28 cellular contexts compared by ENCODE assay signal in the genomic region with DNA sequence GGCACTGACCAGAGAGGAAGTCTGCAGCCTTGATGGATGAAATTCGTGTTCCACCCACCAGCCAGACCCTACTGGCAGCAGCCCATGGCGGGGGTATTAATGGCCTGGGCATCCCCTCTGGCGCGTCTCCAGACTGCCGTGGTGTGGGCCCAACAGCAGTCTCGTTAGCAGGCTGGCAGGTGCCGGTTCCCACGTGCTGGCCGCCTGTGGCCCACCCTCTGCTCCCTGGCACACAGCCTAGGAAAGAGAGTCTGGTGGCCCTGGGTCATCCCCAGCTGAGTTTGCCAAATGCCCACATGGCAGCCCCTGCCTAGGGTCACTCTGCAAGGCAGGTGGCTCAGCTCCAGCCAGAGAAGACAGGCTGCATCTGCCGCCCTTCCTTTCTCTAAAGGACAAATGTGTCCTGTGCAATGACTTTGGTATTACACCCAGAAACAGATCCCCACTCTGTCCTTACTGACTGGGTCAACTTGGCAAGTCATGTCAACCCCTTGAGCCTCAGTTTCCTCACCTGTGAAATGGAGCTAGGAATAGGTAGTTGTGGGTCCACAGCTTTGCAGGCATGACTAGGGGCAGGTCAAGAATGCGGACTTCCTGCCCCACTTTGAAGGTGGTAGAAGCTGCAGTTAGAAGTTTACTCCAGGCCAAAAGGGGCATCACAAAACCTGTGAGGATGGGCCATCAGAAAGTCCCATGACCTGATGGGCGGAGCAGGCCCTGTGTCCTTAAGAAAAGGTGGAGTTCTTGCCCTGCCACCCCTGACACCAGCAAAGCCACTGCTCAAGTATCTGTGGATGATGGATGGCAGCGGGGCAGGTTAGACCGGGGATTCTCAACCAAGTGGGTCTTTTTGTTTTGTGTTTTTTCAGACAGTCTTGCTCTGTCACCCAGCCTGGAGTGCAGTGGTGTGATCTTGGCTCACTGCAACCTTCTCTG.
DNase-seq lines count a peak whose midpoint lies in the region; ATAC-seq and TF ChIP-seq lines count a peak whose summit lies in the region.
"Had no signal": no experiment of that assay in that cellular context is flagged by ENCODE, and none has a peak within 500 bp of the region (broad histone marks: within the 10 kb centered on the region; RNA-seq: fewer than 3 reads in every experiment).

No MANE protein-coding gene starts in this region.

- no peak overlapping the region for H4K8ac ChIP-seq in neuronal stem cell (ENCODE audit: low read depth, low read length)

- H3K27me3 ChIP-seq in BLaER1 (no peaks in the 10 kb centered on the region), body of pancreas (no peaks in the 10 kb centered on the region), neuronal stem cell (ENCODE audit: control insufficient read depth in 3 of 3, insufficient read depth in 3 of 3, low read depth in 1 of 3, low read length in 3 of 3) (no peaks in the 10 kb centered on the region), hepatocyte (no peaks in the 10 kb centered on the region)
- H3K27me3 ChIP-seq: breast epithelium, gastrocnemius medialis, ovary, Peyer's patch, vagina had no signal

- H2AK5ac ChIP-seq in neuronal stem cell (ENCODE audit: low read depth, low read length), result no peak overlapping the region

- no peak overlapping the region; the same call in 1 of the 2 replicates for H3K9ac ChIP-seq in BLaER1
- no peak overlapping the region for H3K9ac ChIP-seq in neuronal stem cell (ENCODE audit: low read depth, low read length, poor library complexity)

- H4K20me1 ChIP-seq in BLaER1, result peaks cover 28% of the 10 kb centered on the region
- no peaks in the 10 kb centered on the region for H4K20me1 ChIP-seq in hepatocyte (ENCODE audit: insufficient read depth, poor library complexity, severe bottlenecking)

- H3K4me2 ChIP-seq in BLaER1, result peak overlapping the region; percentile 83
- no peak overlapping the region for H3K4me2 ChIP-seq in neuronal stem cell (ENCODE audit: insufficient read depth, low read length, poor library complexity, severe bottlenecking)
- H3K4me2 ChIP-seq in hepatocyte, result no peak overlapping the region
- H3K4me2 ChIP-seq: smooth muscle cell had no signal

- H3K36me3 ChIP-seq in BLaER1 (peaks cover 40% of the 10 kb centered on the region), body of pancreas (replicated peaks in 1 of 2; ENCODE audit: insufficient read depth in 1 of 2, low read depth in 2 of 2) (no peaks in the 10 kb centered on the region), neuronal stem cell (replicated peaks in 1 of 2; ENCODE audit: control insufficient read depth in 2 of 2, insufficient read depth in 2 of 2, low read length in 2 of 2) (peaks cover 2 to 8% of the 10 kb centered on the region in 2 donors), hepatocyte (replicated peaks; ENCODE audit: insufficient read depth, low read depth) (no peaks in the 10 kb centered on the region)
- H3K36me3 ChIP-seq: breast epithelium, ovary had no signal

- TF ChIP-seq CTCF in body of pancreas (IDR thresholded peaks at IDR 0.05) (no peak), hepatocyte (IDR thresholded peaks at IDR 0.05; ENCODE audit: poor library complexity) (no peak)

- H2BK15ac ChIP-seq in neuronal stem cell (ENCODE audit: low read length), result no peak overlapping the region

- no peak overlapping the region for H4K91ac ChIP-seq in neuronal stem cell (ENCODE audit: low read depth, low read length, poor library complexity)

- no peak overlapping the region for H2BK12ac ChIP-seq in neuronal stem cell (ENCODE audit: low read length)

- H2AFZ ChIP-seq in neuronal stem cell (ENCODE audit: low read length), result no peak overlapping the region
- no peak overlapping the region for H2AFZ ChIP-seq in hepatocyte

- no peaks in the 10 kb centered on the region for H3K79me2 ChIP-seq in hepatocyte

- H3K79me1 ChIP-seq in neuronal stem cell (ENCODE audit: low read depth, low read length), result peaks cover 2% of the 10 kb centered on the region

- no peak overlapping the region for H3K14ac ChIP-seq in neuronal stem cell (ENCODE audit: low read length)

- H3K9me3 ChIP-seq in BLaER1 (no peaks in the 10 kb centered on the region), body of pancreas (no peaks in the 10 kb centered on the region), neuronal stem cell (replicated peaks in 1 of 2; ENCODE audit: control insufficient read depth in 2 of 2, insufficient read depth in 1 of 2, low read depth in 1 of 2, low read length in 2 of 2) (no peaks in the 10 kb centered on the region), hepatocyte (ENCODE audit: low read depth) (no peaks in the 10 kb centered on the region)
- H3K9me3 ChIP-seq: breast epithelium, gastrocnemius medialis, ovary, Peyer's patch, vagina had no signal

- peak; percentile 2 for DNase-seq in DMS 273 treated with DMSO at 0.1 percent for 48 hours (lab: John Stamatoyannopoulos, UW)
- DNase-seq in body of pancreas, result peak in 3 of 4 donors; percentile 22 to 32 (median 32)
- no peak for DNase-seq in neuronal stem cell (ENCODE audit: low spot score)
- DNase-seq in Ammon's horn (ENCODE audit: low spot score), result no peak
- no peak for DNase-seq in hepatocyte (ENCODE audit: low spot score)
- DNase-seq in HK-2 (ENCODE audit: unreplicated experiment), result no peak
- DNase-seq: activated CD4-positive, alpha-beta T cell treated with anti-CD3 and anti-CD28 coated beads for 4 hours; activated CD8-positive, alpha-beta memory T cell treated with anti-CD3 and anti-CD28 coated beads for 24 hours; activated T-cell treated with anti-CD3 and anti-CD28 coated beads for 4 hours; amniotic stem cell; gastrocnemius medialis; GDM1; H9; hippocampal formation; left colon; NCI-H526 treated with DMSO at 0.1 percent for 48 hours; retina; SHP77 treated with DMSO at 0.1 percent for 48 hours; stimulated activated naive CD4-positive, alpha-beta T cell treated with Interleukin-2 at 50 U/mL for 16 hours; T1000; WERI-Rb-1 had no signal

- H3K23ac ChIP-seq in neuronal stem cell (ENCODE audit: low read depth, low read length, poor library complexity), result no peak overlapping the region

- H3K27ac ChIP-seq in BLaER1 (peak overlapping the region; percentile 72), body of pancreas (no peak overlapping the region), neuronal stem cell (replicated peaks; ENCODE audit: low read length) (no peak overlapping the region), hepatocyte (no peak overlapping the region)
- H3K27ac ChIP-seq: breast epithelium, gastrocnemius medialis, HL-60, ovary, Peyer's patch, vagina, WERI-Rb-1 had no signal

- intact Hi-C loops in body of pancreas (cut with DNase I), result no loop called here

- H3K4me1 ChIP-seq in BLaER1 (peaks cover 80% of the 10 kb centered on the region), body of pancreas (peaks cover 52% of the 10 kb centered on the region), neuronal stem cell (ENCODE audit: control insufficient read depth in 2 of 2, insufficient read depth in 1 of 2, low read depth in 1 of 2, low read length in 2 of 2) (no peaks in the 10 kb centered on the region), hepatocyte (ENCODE audit: insufficient read depth) (no peaks in the 10 kb centered on the region)

- H2BK5ac ChIP-seq in neuronal stem cell (ENCODE audit: low read length), result no peak overlapping the region

- H3K9me2 ChIP-seq in hepatocyte (replicated peaks; ENCODE audit: insufficient read depth), result no peaks in the 10 kb centered on the region

- no peak for ATAC-seq in body of pancreas
- ATAC-seq: gastrocnemius medialis had no signal

- peak overlapping the region; percentile 52 for H3K18ac ChIP-seq in neuronal stem cell (ENCODE audit: low read length)

- 59 to 95% methylated on average over 6 to 14 of the region's 14 CpGs for WGBS in body of pancreas, 2 donors
- no CpG with 5 or more reads among the region's 14 CpGs for WGBS in neuronal stem cell (ENCODE audit: extremely low coverage in 2 of 2, insufficient read length in 2 of 2, insufficient replicate concordance in 1 of 2), 2 donors
- WGBS in hepatocyte (ENCODE audit: low lambda C conversion rate, missing lambda C conversion rate), result 95% methylated on average over 14 of the region's 14 CpGs

- no peak overlapping the region for H2BK120ac ChIP-seq in neuronal stem cell (ENCODE audit: low read depth, low read length)

- no peak for TF ChIP-seq POLR2A in body of pancreas (IDR thresholded peaks at IDR 0.05)

- H3K4ac ChIP-seq in neuronal stem cell (ENCODE audit: low read length), result no peak overlapping the region

- H3K4me3 ChIP-seq in BLaER1, result no peak overlapping the region
- no peak overlapping the region for H3K4me3 ChIP-seq in body of pancreas
- H3K4me3 ChIP-seq in neuronal stem cell (ENCODE audit: low read length in 2 of 2), result no peak overlapping the region
- no peak overlapping the region for H3K4me3 ChIP-seq in hepatocyte
- H3K4me3 ChIP-seq: breast epithelium, gastrocnemius medialis, ovary, Peyer's patch, smooth muscle cell, vagina had no signal

Comparison
In these comparisons a context has a peak if more than half of its experiments do, and no peak if none do; other contexts are left out.
1. DNase-seq: peak in DMS 273 treated with DMSO at 0.1 percent for 48 hours (single experiment) and body of pancreas (3 of 4); none in neuronal stem cell (single experiment), Ammon's horn (single experiment), hepatocyte (single experiment) and HK-2 (single experiment).